Comparison of ENCODE assay signal across 21 cellular contexts in genomic region chr20:17947474-17947815, GRCh38.
"Had no signal": no experiment of that assay in that cellular context is flagged by ENCODE, and none has a peak within 500 bp of the region (broad histone marks: within the 10 kb centered on the region; RNA-seq: fewer than 3 reads in every experiment).

No MANE protein-coding gene starts in this region.

- H3K27ac ChIP-seq: foreskin keratinocyte, hepatocyte, parathyroid adenoma, psoas muscle, spleen, stomach, thoracic aorta, transverse colon had no signal

- H3K27ac Mint-ChIP-seq: nephron; stimulated activated memory B cell treated with anti-CD40 and anti-IgM and Interleukin-4, amounts not matched to agents 10 μg/mL and 1 μg/mL and 100 μg/mL, for 72 hours had no signal

- H2AFZ ChIP-seq: hepatocyte, parathyroid adenoma had no signal

- H3K4me3 ChIP-seq: hepatocyte, psoas muscle, spleen, stomach, thoracic aorta, transverse colon had no signal

- H3K9me3 Mint-ChIP-seq: naive B cell; nephron; stimulated activated memory B cell treated with anti-CD40 and anti-IgM and Interleukin-4, amounts not matched to agents 10 μg/mL and 1 μg/mL and 100 μg/mL, for 72 hours had no signal

- H3K4me1 Mint-ChIP-seq: nephron had no signal

- H3K27me3 Mint-ChIP-seq: naive B cell; stimulated activated memory B cell treated with anti-CD40 and anti-IgM and Interleukin-4, amounts not matched to agents 10 μg/mL and 1 μg/mL and 100 μg/mL, for 72 hours had no signal

- H3K4me2 ChIP-seq: hepatocyte had no signal

- DNase-seq: erythroblast; foreskin keratinocyte; kidney; left cardiac atrium; mesendoderm; naive B cell; psoas muscle; retina; spleen; stimulated activated CD4-positive, alpha-beta T cell treated with anti-CD3 and anti-CD28 coated beads, Interleukin-15, amount 100 ng/mL, for 24 hours; stimulated activated CD4-positive, alpha-beta T cell treated with anti-CD3 and anti-CD28 coated beads, Interleukin-1b, Interleukin-23, amount 100 ng/mL, for 48 hours; stimulated activated CD4-positive, alpha-beta T cell treated with anti-CD3 and anti-CD28 coated beads, Interleukin-4, amount 100 ng/mL, for 24 hours; stomach; substantia nigra; transverse colon had no signal

- ATAC-seq: foreskin keratinocyte; left cardiac atrium; psoas muscle; sciatic nerve; stimulated activated memory B cell treated with anti-CD40 and anti-IgM and Interleukin-4, amounts not matched to agents 10 μg/mL and 1 μg/mL and 100 μg/mL, for 72 hours had no signal

- H3K4me3 Mint-ChIP-seq: nephron; stimulated activated memory B cell treated with anti-CD40 and anti-IgM and Interleukin-4, amounts not matched to agents 10 μg/mL and 1 μg/mL and 100 μg/mL, for 72 hours had no signal

- H3K9me3 ChIP-seq: psoas muscle, spleen, stomach, thoracic aorta, transverse colon had no signal

- H3K9ac ChIP-seq: parathyroid adenoma had no signal

- H3K27me3 ChIP-seq: foreskin keratinocyte, hepatocyte, spleen, stomach, transverse colon had no signal

- H3K4me1 ChIP-seq: foreskin keratinocyte, parathyroid adenoma, psoas muscle had no signal
